Comparison of ENCODE assay signal across 1 cellular context in genomic region chr5:115856936-115857524, GRCh38.
TF ChIP-seq lines count a peak whose summit lies in the region.

No MANE protein-coding gene starts in this region.

TF ChIP-seq in HepG2, 621 proteins besides CTCF, POLR2A, EP300 and RAD21:
- no peak for TF ChIP-seq HDAC2 (CRISPR knock-in tag; IDR thresholded peaks at IDR 0.05)
- no peak for TF ChIP-seq HMGA1 (CRISPR knock-in tag; conservative IDR thresholded peaks at IDR 0.05)
- TF ChIP-seq DPF2 (CRISPR knock-in tag; IDR thresholded peaks at IDR 0.05; ENCODE audit: borderline replicate concordance, low read depth): no peak
- no peak for TF ChIP-seq ZNF580 (CRISPR knock-in tag; IDR thresholded peaks at IDR 0.05; ENCODE audit: borderline replicate concordance, low read depth)
- no peak for TF ChIP-seq SKIL (CRISPR knock-in tag; IDR thresholded peaks at IDR 0.05; ENCODE audit: borderline replicate concordance)
- no peak for TF ChIP-seq ATF3 (CRISPR knock-in tag; IDR thresholded peaks at IDR 0.05)
- no peak for TF ChIP-seq EHMT2 (IDR thresholded peaks at IDR 0.05; ENCODE audit: borderline replicate concordance, low read depth, low read length)
- TF ChIP-seq ZNF276 (CRISPR knock-in tag; IDR thresholded peaks at IDR 0.05; ENCODE audit: low read depth): no peak
- TF ChIP-seq MTA3 (CRISPR knock-in tag; IDR thresholded peaks at IDR 0.05): no peak
- no peak for TF ChIP-seq NFE2 (CRISPR knock-in tag; IDR thresholded peaks at IDR 0.05)
- TF ChIP-seq NCOA5 (CRISPR knock-in tag; IDR thresholded peaks at IDR 0.05): no peak
- no peak for TF ChIP-seq ATF7 (IDR thresholded peaks at IDR 0.05)
- no peak for TF ChIP-seq ATF7 (CRISPR knock-in tag; IDR thresholded peaks at IDR 0.05)
- no peak for TF ChIP-seq RFX5 (IDR thresholded peaks at IDR 0.05; ENCODE audit: low read depth, low read length)
